ENCODE assay signal across 8 cellular contexts in genomic region chr15:74906193-74906449, GRCh38. TPM values are rescaled to one million over a fixed set of nuclear protein-coding genes. Genes with fewer than 3 reads are reported as not detected.
A peak's percentile ranks its signal among the peaks of the same experiment; 100 is the strongest.
DNase-seq lines count a peak whose midpoint lies in the region; ATAC-seq and TF ChIP-seq lines count a peak whose summit lies in the region.

No MANE protein-coding gene starts in this region.

- POLR2A ChIA-PET in T-cell (lab: Charles Lee), result interaction anchor here in 1 of 2 donors (0.6 to 0.7 kb wide), 2 partner anchors 10 to 37 kb away, joined by 3 to 6 read pairs; no protein-coding TSS in a partner anchor

- H3K9me3 Mint-ChIP-seq in T-cell, result no peaks in the 10 kb centered on the region

- H3K27me3 ChIP-seq in effector memory CD4-positive, alpha-beta T cell (replicated peaks; ENCODE audit: control insufficient read depth, insufficient read depth, low read length, poor library complexity, severe bottlenecking), result no peaks in the 10 kb centered on the region
- H3K27me3 ChIP-seq in mononuclear cell (ENCODE audit: insufficient read depth, low read length), result no peaks in the 10 kb centered on the region
- no peaks in the 10 kb centered on the region for H3K27me3 ChIP-seq in transverse colon

- 1% methylated on average over 17 of the region's 17 CpGs; no CpG with 5 or more reads in 1 of the 2 donors for WGBS in transverse colon (ENCODE audit: low coverage in 1 of 2), 2 donors

- TF ChIP-seq CTCF in transverse colon (IDR thresholded peaks at IDR 0.05), result no peak

- H3K9me3 ChIP-seq in effector memory CD4-positive, alpha-beta T cell (ENCODE audit: control insufficient read depth, low read length), result no peaks in the 10 kb centered on the region
- no peaks in the 10 kb centered on the region for H3K9me3 ChIP-seq in mononuclear cell (ENCODE audit: low read depth, low read length)
- H3K9me3 ChIP-seq in transverse colon, result no peaks in the 10 kb centered on the region

- H3K27ac ChIP-seq in effector memory CD4-positive, alpha-beta T cell (ENCODE audit: insufficient read depth, low read length, poor library complexity, severe bottlenecking), result peak overlapping the region; percentile 84
- H3K27ac ChIP-seq in transverse colon, result peak overlapping the region; percentile 94 to 98 (median 96)

- peak overlapping the region; percentile 96 for H3K4me3 ChIP-seq in effector memory CD4-positive, alpha-beta T cell (ENCODE audit: insufficient read depth, low read depth, low read length, poor library complexity, severe bottlenecking)
- peak overlapping the region; percentile 82 for H3K4me3 ChIP-seq in mononuclear cell (ENCODE audit: low read length)
- peak overlapping the region; percentile 79 to 88 (median 80) for H3K4me3 ChIP-seq in transverse colon

- H3K4me1 ChIP-seq in effector memory CD4-positive, alpha-beta T cell (ENCODE audit: control insufficient read depth, insufficient read depth, low read length, poor library complexity, severe bottlenecking), result peaks cover 24% of the 10 kb centered on the region
- H3K4me1 ChIP-seq in mononuclear cell (ENCODE audit: insufficient read depth, low read length), result peaks cover 35% of the 10 kb centered on the region
- peaks cover 14 to 36% (median 27%) of the 10 kb centered on the region in 4 donors for H3K4me1 ChIP-seq in transverse colon

- CTCF ChIA-PET in T-cell (lab: Charles Lee), result interaction anchor here in 1 of 2 donors (0.5 to 1.7 kb wide), 6 partner anchors 12 to 137 kb away, joined by 3 to 11 read pairs (median 4); partner anchors contain the start of gene ULK3

- peaks cover 44 to 53% (median 49%) of the 10 kb centered on the region in 3 donors for H3K4me1 Mint-ChIP-seq in T-cell

- intact Hi-C loops in transverse colon (cut with DNase I; ENCODE audit: low total_unique reads), result no loop called here

- H3K36me3 ChIP-seq in effector memory CD4-positive, alpha-beta T cell (ENCODE audit: control insufficient read depth, insufficient read depth, low read length), result no peaks in the 10 kb centered on the region
- H3K36me3 ChIP-seq in transverse colon, result peaks cover 0 to 11% (median 5%) of the 10 kb centered on the region in 4 donors

- H3K36me3 Mint-ChIP-seq in T-cell, result peaks cover 13% of the 10 kb centered on the region

- in situ Hi-C loops in transverse colon (cut with MboI; ENCODE audit: low pct_ligation_motif_present in 1 of 4, low pct_unique_long_range_greater_than_20kb in 1 of 4, low sequenced_read_pairs in 3 of 4), result loop anchor here in 1 of 4 donors (10.0 kb wide), 1 partner anchor 71 kb away; no protein-coding TSS in a partner anchor

- H3K27me3 Mint-ChIP-seq in T-cell, result no peaks in the 10 kb centered on the region

- TF ChIP-seq EP300 in transverse colon (IDR thresholded peaks at IDR 0.05; ENCODE audit: low read depth), result no peak

- DNase-seq in T-cell, result peak in 14 of 34 experiments; percentile 9 to 30 (median 11)
- DNase-seq in effector memory CD4-positive, alpha-beta T cell, result no peak
- DNase-seq in transverse colon, result peak; percentile 36
- no peak for DNase-seq in SIG-M5 treated with dmso at 0.1 percent for 504 hours (lab: John Stamatoyannopoulos, UW; ENCODE audit: unreplicated experiment)

- H3K27ac Mint-ChIP-seq in T-cell, result peak overlapping the region; percentile 80 to 87

- TF ChIP-seq POLR2A in GM18505 (IDR thresholded peaks at IDR 0.05; ENCODE audit: borderline replicate concordance, extremely low read depth, insufficient read depth, insufficient read length), result no peak
- no peak for TF ChIP-seq POLR2A in transverse colon (IDR thresholded peaks at IDR 0.05)

- ATAC-seq in GM18505 (IDR thresholded peaks at IDR 0.05; ENCODE audit: unreplicated experiment) (peak; percentile 18), HG02759 (IDR thresholded peaks at IDR 0.05; ENCODE audit: unreplicated experiment) (peak; percentile 17), T-cell (replicated peaks in 1 of 4) (peak; percentile 50 to 57 (median 56)), GM21367 (IDR thresholded peaks at IDR 0.05; ENCODE audit: unreplicated experiment) (no peak)

- H3K4me3 Mint-ChIP-seq in T-cell, result peak overlapping the region; percentile 80 to 98 (median 97)

RNA-seq across cellular contexts. Expression of gene FAM219B, which starts 0.5 kb away (rescaled TPM):
- 100 to 1,000 TPM in 2 of 5 donors, 10 to 100 TPM in 3; 46.0 to 108 (median 96.6) TPM for total RNA-seq in T-cell
- total RNA-seq in mononuclear cell, result 11.4 TPM
- 100 to 1,000 TPM in 1 of 4 donors, 10 to 100 TPM in 3; 62.8 to 428 (median 68.7) TPM for total RNA-seq in transverse colon

RNA-seq across cellular contexts. Expression of gene MPI, which starts 16.3 kb away (rescaled TPM):
- 10 to 100 TPM; 36.5 to 74.1 (median 66.1) TPM for total RNA-seq in T-cell
- total RNA-seq in mononuclear cell, result 26.0 TPM
- total RNA-seq in transverse colon, result 100 to 1,000 TPM in 2 of 4 donors, 10 to 100 TPM in 2; 63.1 to 176 (median 98.4) TPM

RNA-seq across cellular contexts. Expression of gene COX5A, which starts 31.8 kb away (rescaled TPM):
- 10 to 100 TPM; 58.5 to 83.1 (median 76.7) TPM for total RNA-seq in T-cell
- 39.1 TPM for total RNA-seq in mononuclear cell
- 100 to 1,000 TPM; 135 to 437 (median 219) TPM for total RNA-seq in transverse colon

RNA-seq across cellular contexts. Expression of gene SCAMP2, which starts 33.0 kb away (rescaled TPM):
- total RNA-seq in T-cell (100 to 1,000 TPM in 3 of 5 donors, 10 to 100 TPM in 2; 76.8 to 141 (median 134) TPM), mononuclear cell (31.3 TPM), transverse colon (100 to 1,000 TPM; 154 to 234 (median 193) TPM)

RNA-seq across cellular contexts. Expression of gene RPP25, which starts 50.5 kb away (rescaled TPM):
- total RNA-seq in T-cell, result 1 to 10 TPM in 3 of 5 donors, under 1 TPM in 2; 0.79 to 4.2 (median 2.8) TPM
- total RNA-seq in mononuclear cell, result 0.31 TPM
- 10 to 100 TPM; 10.1 to 28.4 (median 16.5) TPM for total RNA-seq in transverse colon
